In genomic region chr2:31384351-31384750, GRCh38 we compare ENCODE assay signal across 8 cellular contexts. TPM values are rescaled to one million over a fixed set of nuclear protein-coding genes. Genes with fewer than 3 reads are reported as not detected.
DNase-seq lines count a peak whose midpoint lies in the region; ATAC-seq and TF ChIP-seq lines count a peak whose summit lies in the region.

No MANE protein-coding gene starts in this region.

- no peaks in the 10 kb centered on the region for H3F3A ChIP-seq in MM.1S (ENCODE audit: insufficient read depth, low read length)

- peak; percentile 85 for ATAC-seq in SK-N-SH treated with all-trans-retinoic acid at 6 μM for 48 hours

- DNase-seq in AG09309 (ENCODE audit: low read depth), result peak; percentile 84
- DNase-seq in HCEC 1CT, result peak; percentile 82
- DNase-seq in fibroblast of villous mesenchyme (ENCODE audit: low read depth), result peak; percentile 86
- DNase-seq in NCI-H345 treated with DMSO at 0.1 percent for 48 hours (lab: John Stamatoyannopoulos, UW; ENCODE audit: unreplicated experiment), result no peak
- no peak for DNase-seq in Ammon's horn (ENCODE audit: low spot score)
- DNase-seq in MM.1S, result no peak
- DNase-seq in NCI-H1930 (lab: John Stamatoyannopoulos, UW), result no peak

- H3K36me3 ChIP-seq in MM.1S (replicated peaks; ENCODE audit: insufficient read depth, low read length), result no peaks in the 10 kb centered on the region

- H3K79me2 ChIP-seq in MM.1S (ENCODE audit: low read length), result no peaks in the 10 kb centered on the region

- no peaks in the 10 kb centered on the region for H4K20me1 ChIP-seq in MM.1S (ENCODE audit: insufficient read depth, low read length)

- H3K9me2 ChIP-seq in MM.1S (replicated peaks; ENCODE audit: insufficient read depth, low read length), result no peaks in the 10 kb centered on the region

- no peak overlapping the region for H3K27ac ChIP-seq in MM.1S (ENCODE audit: low read length)

- TF ChIP-seq CTCF in AG09309 (IDR thresholded peaks at IDR 0.05; ENCODE audit: control insufficient read depth, insufficient read depth, low read depth, low read length, missing control alignments) (no peak), fibroblast of villous mesenchyme (IDR thresholded peaks at IDR 0.05; ENCODE audit: insufficient read depth, low read depth, low read length) (no peak), MM.1S (IDR thresholded peaks at IDR 0.05; ENCODE audit: low read length) (no peak)

- no peak overlapping the region for H3K9ac ChIP-seq in MM.1S (ENCODE audit: low read length)

- no peak overlapping the region for H3K4me3 ChIP-seq in AG09309 (ENCODE audit: control insufficient read depth, low read depth, low read length)
- no peak overlapping the region for H3K4me3 ChIP-seq in fibroblast of villous mesenchyme (ENCODE audit: low read depth, low read length)
- H3K4me3 ChIP-seq in MM.1S (ENCODE audit: low read length), result no peak overlapping the region

- H3K9me3 ChIP-seq in MM.1S (replicated peaks; ENCODE audit: insufficient read depth, low read length), result no peaks in the 10 kb centered on the region

- no peaks in the 10 kb centered on the region for H3K4me1 ChIP-seq in MM.1S (ENCODE audit: low read length)

- H2AFZ ChIP-seq in MM.1S (ENCODE audit: low read length), result no peak overlapping the region

- no peak overlapping the region for H3K4me2 ChIP-seq in MM.1S (ENCODE audit: low read depth, low read length)

- H3K27me3 ChIP-seq in MM.1S (replicated peaks; ENCODE audit: insufficient read depth, low read length), result no peaks in the 10 kb centered on the region

TF ChIP-seq in SK-N-SH treated with all-trans-retinoic acid at 6 μM for 48 hours, 23 proteins besides CTCF, POLR2A, EP300 and RAD21:
- TF ChIP-seq ZC3H10 (CRISPR knock-in tag; IDR thresholded peaks at IDR 0.05), result no peak
- no peak for TF ChIP-seq CREB5 (CRISPR knock-in tag; IDR thresholded peaks at IDR 0.05; ENCODE audit: low read depth)
- TF ChIP-seq CSDC2 (CRISPR knock-in tag; IDR thresholded peaks at IDR 0.05), result no peak
- TF ChIP-seq TCF4 (CRISPR knock-in tag; IDR thresholded peaks at IDR 0.05; ENCODE audit: borderline replicate concordance), result no peak
- TF ChIP-seq BACH2 (CRISPR knock-in tag; IDR thresholded peaks at IDR 0.05; ENCODE audit: borderline replicate concordance), result no peak
- TF ChIP-seq SNAI2 (CRISPR knock-in tag; IDR thresholded peaks at IDR 0.05), result no peak
- no peak for TF ChIP-seq TSHZ2 (CRISPR knock-in tag; IDR thresholded peaks at IDR 0.05)
- no peak for TF ChIP-seq PATZ1 (CRISPR knock-in tag; IDR thresholded peaks at IDR 0.05; ENCODE audit: borderline replicate concordance)
- TF ChIP-seq ZNF70 (CRISPR knock-in tag; IDR thresholded peaks at IDR 0.05), result no peak
- TF ChIP-seq RARB (CRISPR knock-in tag; IDR thresholded peaks at IDR 0.05), result no peak

RNA-seq across cellular contexts. Expression of gene XDH, which starts 30.2 kb away (rescaled TPM):
- total RNA-seq in fibroblast of villous mesenchyme, result 0.32 and 0.43 TPM in 2 replicates

Comparison
In these comparisons a context has a peak if more than half of its experiments do, and no peak if none do; other contexts are left out.
1. DNase-seq: peak in AG09309 (single experiment), HCEC 1CT (single experiment) and fibroblast of villous mesenchyme (single experiment); none in NCI-H345 treated with DMSO at 0.1 percent for 48 hours (single experiment), Ammon's horn (single experiment), MM.1S (single experiment) and NCI-H1930 (0 of 2).